ENCODE assay signal across 8 cellular contexts in genomic region chr12:98998697-98999299, GRCh38.
DNase-seq lines count a peak whose midpoint lies in the region; ATAC-seq and TF ChIP-seq lines count a peak whose summit lies in the region.

No MANE protein-coding gene starts in this region.

- H3K27ac ChIP-seq in lung (ENCODE audit: low read depth in 1 of 2, low read length in 1 of 2), result no peak overlapping the region

- peaks cover 14% of the 10 kb centered on the region for H3K27me3 Mint-ChIP-seq in chondrocyte (ENCODE audit: low read depth)

- no peaks in the 10 kb centered on the region for H3K36me3 ChIP-seq in lung (ENCODE audit: control insufficient read depth in 2 of 2, insufficient read depth in 2 of 2, low read length in 2 of 2)

- H3K27ac Mint-ChIP-seq in chondrocyte (ENCODE audit: unreplicated experiment), result no peak overlapping the region

- ATAC-seq in GM19395 (IDR thresholded peaks at IDR 0.05; ENCODE audit: unreplicated experiment) (peak; percentile 92), HG03354 (IDR thresholded peaks at IDR 0.05; ENCODE audit: poor library complexity, severe bottlenecking, unreplicated experiment) (peak; percentile 93), lung (ENCODE audit: insufficient read depth, low FRiP score) (peak; percentile 68)

- no peaks in the 10 kb centered on the region for H3K27me3 ChIP-seq in lung (ENCODE audit: control insufficient read depth, insufficient read depth)

- no peaks in the 10 kb centered on the region for H3K9me3 ChIP-seq in lung (ENCODE audit: control insufficient read depth in 2 of 2, insufficient read depth in 1 of 2, low read length in 1 of 2)

- H3K9me3 Mint-ChIP-seq in chondrocyte (ENCODE audit: low read depth), result no peaks in the 10 kb centered on the region

- H3K4me1 Mint-ChIP-seq in chondrocyte (ENCODE audit: low read depth), result no peaks in the 10 kb centered on the region

- no peaks in the 10 kb centered on the region for H3K36me3 Mint-ChIP-seq in chondrocyte (ENCODE audit: low read depth)

- DNase-seq in DMS53 (lab: John Stamatoyannopoulos, UW) (peak; percentile 81), NCI-H460 (ENCODE audit: extremely low read depth, low read depth) (peak; percentile 46), chondrocyte (ENCODE audit: low spot score) (no peak), lung (ENCODE audit: low spot score) (no peak)
- no peak for DNase-seq in activated T-cell treated with anti-CD3 and anti-CD28 coated beads, Interleukin-2, amount 50 U/mL, for 48 hours
- no peak for DNase-seq in activated naive CD4-positive, alpha-beta T cell (lab: John Stamatoyannopoulos, UW)

- no peak overlapping the region for H3K4me3 Mint-ChIP-seq in chondrocyte (ENCODE audit: unreplicated experiment)

- H3K4me1 ChIP-seq in lung (ENCODE audit: control insufficient read depth in 2 of 2, insufficient read depth in 2 of 2, low read length in 2 of 2), result no peaks in the 10 kb centered on the region

- 21 to 31% methylated on average over 6 of the region's 6 CpGs for WGBS in lung, 2 donors

- H3K4me3 ChIP-seq in lung, result no peak overlapping the region

- TF ChIP-seq CTCF in chondrocyte (IDR thresholded peaks at IDR 0.05), result peak; percentile 89
- peak; percentile 28 for TF ChIP-seq CTCF in lung (IDR thresholded peaks at IDR 0.05; ENCODE audit: control extremely low read depth, extremely low read depth)

Comparison
In these comparisons a context has a peak if more than half of its experiments do, and no peak if none do; other contexts are left out.
1. DNase-seq: peak in DMS53 (single experiment) and NCI-H460 (single experiment); none in chondrocyte (single experiment), lung (single experiment), activated T-cell treated with anti-CD3 and anti-CD28 coated beads, Interleukin-2, amount 50 U/mL, for 48 hours (0 of 2) and activated naive CD4-positive, alpha-beta T cell (0 of 4).
2. Peak in every context shown above with its lines, with median percentiles within 50 percentile points of each other: ATAC-seq.